ENCODE assay signal across 25 cellular contexts in genomic region chr11:70067036-70067435, GRCh38. TPM values are rescaled to one million over a fixed set of nuclear protein-coding genes. Genes with fewer than 3 reads are reported as not detected.
DNase-seq lines count a peak whose midpoint lies in the region; ATAC-seq, FAIRE-seq and TF ChIP-seq lines count a peak whose summit lies in the region.
"Had no signal": no experiment of that assay in that cellular context is flagged by ENCODE, and none has a peak within 500 bp of the region (broad histone marks: within the 10 kb centered on the region; RNA-seq: fewer than 3 reads in every experiment).

No MANE protein-coding gene starts in this region.

- TF ChIP-seq CTCF in GM10248 (IDR thresholded peaks at IDR 0.05; ENCODE audit: control extremely low read depth, extremely low read depth, low read depth, missing control alignments) (no peak), H1 (IDR thresholded peaks at IDR 0.05; ENCODE audit: control extremely low read depth in 1 of 3, insufficient read depth in 1 of 3, low read depth in 1 of 3, low read length in 3 of 3) (no peak), upper lobe of right lung (IDR thresholded peaks at IDR 0.05) (no peak)

- no peak overlapping the region for H3K56ac ChIP-seq in H1 (replicated peaks; ENCODE audit: insufficient read length, low read depth, low read length)

- no peak overlapping the region for H2AK5ac ChIP-seq in H1 (ENCODE audit: low read depth, low read length)

- no peak overlapping the region for H3K27ac ChIP-seq in H1 (ENCODE audit: low read depth, low read length)
- no peak overlapping the region for H3K27ac ChIP-seq in upper lobe of right lung
- H3K27ac ChIP-seq: GM23248, RWPE1 had no signal

- no peak for FAIRE-seq in H1 (lab: Jason Lieb, UNC)
- FAIRE-seq: G401.6, GM12878 had no signal

- no peak overlapping the region for H3K4me3 ChIP-seq in H7 (ENCODE audit: insufficient read depth, low read depth, low read length)
- no peak overlapping the region for H3K4me3 ChIP-seq in H1 (ENCODE audit: extremely low read depth in 1 of 4, insufficient read depth in 2 of 4, low read depth in 3 of 4, low read length in 4 of 4)
- no peak overlapping the region for H3K4me3 ChIP-seq in upper lobe of right lung
- H3K4me3 ChIP-seq: GM12878, GM23248, HAP-1 had no signal

- no peaks in the 10 kb centered on the region for H3K79me1 ChIP-seq in H1 (ENCODE audit: low read depth, low read length)

- POLR2A ChIA-PET in GM10248 (lab: Yijun Ruan, JAX), result no interaction called here
- POLR2A ChIA-PET in H1 (lab: Charles Lee; ENCODE audit: partially characterized antibody), result no interaction called here

- DNase-seq in GM10248 (ENCODE audit: extremely low spot score), result peak; percentile 13
- peak; percentile 37 for DNase-seq in H7
- DNase-seq in H1 (ENCODE audit: low read depth in 1 of 2, low spot score in 2 of 2), result peak in 1 of 2 experiments; percentile 27
- DNase-seq in posterior vena cava (ENCODE audit: low spot score), result peak; percentile 14
- no peak for DNase-seq in SK-N-DZ (ENCODE audit: low spot score)
- DNase-seq in upper lobe of right lung, result no peak
- DNase-seq: C1 segment of cervical spinal cord, GM23248, HFFc6, NCI-H1092, NCI-H1417 treated with DMSO at 0.1 percent for 48 hours, NCI-H1694 treated with DMSO at 0.1 percent for 48 hours, NCI-H2081, NCI-H2227 treated with DMSO at 0.1 percent for 48 hours, NCI-H526 treated with DMSO at 0.1 percent for 48 hours, SIG-M5 had no signal

- peak overlapping the region; percentile 71 for H4K91ac ChIP-seq in H1 (replicated peaks; ENCODE audit: insufficient read length, low read length)

- no peak for ATAC-seq in HG02938 (IDR thresholded peaks at IDR 0.05; ENCODE audit: unreplicated experiment)
- no peak for ATAC-seq in GM19351 (IDR thresholded peaks at IDR 0.05; ENCODE audit: unreplicated experiment)
- ATAC-seq in upper lobe of right lung, result no peak
- ATAC-seq: CD8-positive, alpha-beta T cell; GM12878; Panc1 had no signal

- TF ChIP-seq POLR2A in H1 (IDR thresholded peaks at IDR 0.05; ENCODE audit: control extremely low read depth in 1 of 2, low read depth in 2 of 2, low read length in 2 of 2), result no peak

- H3K79me2 ChIP-seq in H1 (ENCODE audit: control insufficient read depth in 1 of 2, insufficient read depth in 2 of 2, low read length in 2 of 2), result no peaks in the 10 kb centered on the region

- no peak for TF ChIP-seq EP300 in H1 (IDR thresholded peaks at IDR 0.05; ENCODE audit: borderline replicate concordance in 1 of 2, low read depth in 2 of 2, low read length in 2 of 2)

- H3K36me3 ChIP-seq in H7 (replicated peaks; ENCODE audit: control insufficient read depth, insufficient read depth, low read length) (no peaks in the 10 kb centered on the region), H1 (ENCODE audit: control insufficient read depth in 2 of 4, insufficient read depth in 4 of 4, low read length in 3 of 4) (no peaks in the 10 kb centered on the region), upper lobe of right lung (no peaks in the 10 kb centered on the region)
- H3K36me3 ChIP-seq: HAP-1 had no signal

- H3K23me2 ChIP-seq in H1 (ENCODE audit: low read depth, low read length), result no peaks in the 10 kb centered on the region

- H2BK120ac ChIP-seq in H1 (replicated peaks; ENCODE audit: low read depth, low read length), result no peak overlapping the region

- no peak for TF ChIP-seq RAD21 in H1 (IDR thresholded peaks at IDR 0.05 in 1 of 2, conservative IDR thresholded peaks at IDR 0.05 in 1 of 2; ENCODE audit: low read depth in 2 of 2, low read length in 2 of 2)

- no peak overlapping the region for H2BK5ac ChIP-seq in H1 (ENCODE audit: low read depth, low read length)

- no peak overlapping the region for H3K23ac ChIP-seq in H1 (ENCODE audit: insufficient read length)

- H3K27me3 ChIP-seq in H7 (ENCODE audit: control insufficient read depth, insufficient read depth, low read length) (peaks cover 2% of the 10 kb centered on the region; the same call in 1 of the 2 replicates), H1 (replicated peaks in 1 of 4; ENCODE audit: control insufficient read depth in 3 of 4, extremely low read depth in 1 of 4, insufficient read depth in 3 of 4, low read length in 3 of 4) (peaks cover 0 to 7% (median 0%) of the 10 kb centered on the region in 4 experiments; a peak in 1 of 7 replicates), upper lobe of right lung (peaks cover 42% of the 10 kb centered on the region)

- no peak overlapping the region for H3K4me2 ChIP-seq in H1 (ENCODE audit: insufficient read depth in 1 of 2, low read depth in 2 of 2, low read length in 2 of 2)

- H3K14ac ChIP-seq in H1 (ENCODE audit: insufficient read length), result no peak overlapping the region

- H3K18ac ChIP-seq in H1 (ENCODE audit: extremely low read depth, low read length), result no peak overlapping the region

- no peak overlapping the region for H2AFZ ChIP-seq in H1 (ENCODE audit: low read length)
- H2AFZ ChIP-seq: GM23248 had no signal

- intact Hi-C loops in posterior vena cava (cut with DNase I) (loop anchor here in 1 of 2 donors (5.0 kb wide), 1 partner anchor 1415 kb away; no protein-coding TSS in a partner anchor), upper lobe of right lung (cut with DNase I) (no loop called here)

- H4K20me1 ChIP-seq in H1 (replicated peaks in 1 of 2; ENCODE audit: control insufficient read depth in 1 of 2, insufficient read depth in 2 of 2, low read length in 2 of 2), result no peaks in the 10 kb centered on the region

- H3K9ac ChIP-seq in H1 (replicated peaks in 1 of 4; ENCODE audit: extremely low read depth in 1 of 4, low read depth in 3 of 4, low read length in 3 of 4), result no peak overlapping the region
- H3K9ac ChIP-seq: GM23248 had no signal

- H4K5ac ChIP-seq in H1 (ENCODE audit: insufficient read length, low read depth, low read length), result no peak overlapping the region

- CTCF ChIA-PET in GM10248 (lab: Yijun Ruan, JAX), result no interaction called here
- CTCF ChIA-PET in H1 (lab: Charles Lee; ENCODE audit: partially characterized antibody), result interaction anchor here (1.2 to 11.2 kb wide), 3 partner anchors 17 to 117 kb away, joined by 3 to 103 read pairs (median 10); no protein-coding TSS in a partner anchor

- H3K4me1 ChIP-seq in H1 (replicated peaks in 1 of 4; ENCODE audit: control insufficient read depth in 3 of 4, insufficient read depth in 4 of 4, low read length in 3 of 4) (peaks cover 5 to 27% (median 9%) of the 10 kb centered on the region in 4 experiments), upper lobe of right lung (peaks cover 3% of the 10 kb centered on the region)
- H3K4me1 ChIP-seq: HAP-1 had no signal

- no peak overlapping the region for H2BK20ac ChIP-seq in H1 (ENCODE audit: low read length)

- H2BK15ac ChIP-seq in H1 (ENCODE audit: low read length), result 0 out of 2 replicates have a peak overlapping the region, but pooled peaks have one; percentile 46

- no peak overlapping the region for H2BK12ac ChIP-seq in H1 (ENCODE audit: low read depth, low read length)

- no peak overlapping the region for H3K4ac ChIP-seq in H1 (replicated peaks; ENCODE audit: insufficient read length, low read depth, low read length)

- 91% methylated on average over 6 of the region's 8 CpGs; no CpG with 5 or more reads in 1 of the 2 experiments for WGBS in H1 (ENCODE audit: extremely low coverage in 1 of 2, insufficient coverage in 1 of 2, insufficient read length in 1 of 2, insufficient replicate concordance in 2 of 2, low coverage in 1 of 2, low lambda C conversion rate in 2 of 2, missing lambda C conversion rate in 1 of 2), 2 experiments

- no peak overlapping the region; the same call in 1 of the 2 replicates for H4K8ac ChIP-seq in H1 (ENCODE audit: extremely low read depth, insufficient read depth, low read length)

- no peaks in the 10 kb centered on the region for H3K9me3 ChIP-seq in H1 (ENCODE audit: insufficient read depth in 2 of 2, low read depth in 1 of 2, low read length in 1 of 2)
- no peaks in the 10 kb centered on the region for H3K9me3 ChIP-seq in upper lobe of right lung
- H3K9me3 ChIP-seq: Caco-2, HAP-1 had no signal

TF ChIP-seq in H1, 55 proteins besides CTCF, POLR2A, EP300 and RAD21:
- TF ChIP-seq KDM1A (IDR thresholded peaks at IDR 0.05; ENCODE audit: borderline replicate concordance, low read length) (no peak), MAX (IDR thresholded peaks at IDR 0.05) (no peak), SUZ12 (IDR thresholded peaks at IDR 0.05; ENCODE audit: low read length) (no peak), CREB1 (IDR thresholded peaks at IDR 0.05) (no peak), MAFK (IDR thresholded peaks at IDR 0.05; ENCODE audit: low read depth, low read length) (no peak), SIN3A (conservative IDR thresholded peaks at IDR 0.05 in 1 of 2, IDR thresholded peaks at IDR 0.05 in 1 of 2; ENCODE audit: low read depth in 1 of 2, low read length in 2 of 2) (no peak), FOSL1 (IDR thresholded peaks at IDR 0.05; ENCODE audit: insufficient read depth, low read depth, low read length) (no peak), JUND (IDR thresholded peaks at IDR 0.05; ENCODE audit: low read length) (no peak)
TF ChIP-seq in H1: peak in this region for 0.

RNA-seq across cellular contexts. Expression of gene ANO1, which starts 11.1 kb away (rescaled TPM):
- total RNA-seq in H7 (2014; rRNA removed; shearing (Covaris generic)), result 1.1 and 2.3 TPM in 2 replicates
- 4.3 and 5.0 TPM in 2 replicates for total RNA-seq in H1 (2021; fragmentation: NEBNext Ultra II Directional; extraction: Animal tissue kit (Norgen Biotek cat#: 25700))
- 3.6 and 4.7 TPM in 2 replicates for polyA plus RNA-seq in H1 (2011; rRNA removed)
- 2.7 TPM for polyA plus RNA-seq in H1 (2011; cell fraction: cytosol; rRNA removed)
- polyA plus RNA-seq in H1 (2011; cell fraction: nucleus; rRNA removed), result 8.2 TPM
- 3.5 to 8.6 TPM (median 6.9 TPM) in 4 replicates for polyA plus RNA-seq in H1 (2012, experiment 1 of 2)
- 1.3 TPM for polyA plus RNA-seq in H1 (2012, experiment 2 of 2)
- polyA plus RNA-seq in H1 (2013, experiment 1 of 2), result 4.9 TPM
- polyA plus RNA-seq in H1 (2013, experiment 2 of 2), result 4.3 TPM
- 3.2 and 6.5 TPM in 2 replicates for polyA minus RNA-seq in H1 (2011; rRNA and poly(A)+ RNA removed)
- polyA minus RNA-seq in H1 (2011; cell fraction: cytosol; rRNA and poly(A)+ RNA removed), result 3.9 TPM
- 6.7 TPM for polyA minus RNA-seq in H1 (2011; cell fraction: nucleus; rRNA and poly(A)+ RNA removed)
- total RNA-seq in posterior vena cava (10 to 100 TPM; 55.4 to 56.2 TPM), upper lobe of right lung (16.8 TPM)
- polyA plus RNA-seq in SK-N-DZ (2014; cell fraction: cytosol; rRNA removed), result not detected in 2 replicates
- polyA plus RNA-seq in SK-N-DZ (2014; cell fraction: nucleus; rRNA removed), result not detected in 2 replicates
- total RNA-seq: CD8-positive, alpha-beta T cell; HFFc6 had no signal
- polyA plus RNA-seq: GM23248 had no signal

Comparison
In these comparisons a context has a peak if more than half of its experiments do, and no peak if none do; other contexts are left out.
1. DNase-seq: peak in GM10248 (single experiment), H7 (single experiment) and posterior vena cava (single experiment); none in SK-N-DZ (single experiment) and upper lobe of right lung (single experiment).